Comparison of ENCODE assay signal across 1 cellular context in the genomic region with DNA sequence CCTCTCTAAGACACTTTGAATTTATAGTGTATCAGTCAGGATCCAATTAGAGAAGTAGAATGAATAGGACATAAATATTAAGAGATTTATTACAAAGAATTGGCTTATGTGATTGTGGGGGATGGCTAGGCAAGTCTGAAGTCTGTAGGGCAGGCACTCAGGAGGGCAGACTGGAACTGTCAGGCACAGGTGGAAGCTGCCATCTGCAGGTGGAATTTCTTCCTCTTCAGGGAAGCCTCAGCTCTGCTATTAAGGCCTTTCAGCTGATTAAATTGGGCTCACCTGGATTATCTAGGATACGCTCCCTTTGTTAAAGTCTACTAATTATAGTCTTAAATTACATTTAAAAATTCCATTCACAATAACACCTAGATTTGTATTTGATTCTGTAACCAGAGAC.
TF ChIP-seq lines count a peak whose summit lies in the region.

No MANE protein-coding gene starts in this region.

TF ChIP-seq in K562, 482 proteins besides CTCF, POLR2A, EP300 and RAD21 (continued from another document):
- TF ChIP-seq, protein P1, sequence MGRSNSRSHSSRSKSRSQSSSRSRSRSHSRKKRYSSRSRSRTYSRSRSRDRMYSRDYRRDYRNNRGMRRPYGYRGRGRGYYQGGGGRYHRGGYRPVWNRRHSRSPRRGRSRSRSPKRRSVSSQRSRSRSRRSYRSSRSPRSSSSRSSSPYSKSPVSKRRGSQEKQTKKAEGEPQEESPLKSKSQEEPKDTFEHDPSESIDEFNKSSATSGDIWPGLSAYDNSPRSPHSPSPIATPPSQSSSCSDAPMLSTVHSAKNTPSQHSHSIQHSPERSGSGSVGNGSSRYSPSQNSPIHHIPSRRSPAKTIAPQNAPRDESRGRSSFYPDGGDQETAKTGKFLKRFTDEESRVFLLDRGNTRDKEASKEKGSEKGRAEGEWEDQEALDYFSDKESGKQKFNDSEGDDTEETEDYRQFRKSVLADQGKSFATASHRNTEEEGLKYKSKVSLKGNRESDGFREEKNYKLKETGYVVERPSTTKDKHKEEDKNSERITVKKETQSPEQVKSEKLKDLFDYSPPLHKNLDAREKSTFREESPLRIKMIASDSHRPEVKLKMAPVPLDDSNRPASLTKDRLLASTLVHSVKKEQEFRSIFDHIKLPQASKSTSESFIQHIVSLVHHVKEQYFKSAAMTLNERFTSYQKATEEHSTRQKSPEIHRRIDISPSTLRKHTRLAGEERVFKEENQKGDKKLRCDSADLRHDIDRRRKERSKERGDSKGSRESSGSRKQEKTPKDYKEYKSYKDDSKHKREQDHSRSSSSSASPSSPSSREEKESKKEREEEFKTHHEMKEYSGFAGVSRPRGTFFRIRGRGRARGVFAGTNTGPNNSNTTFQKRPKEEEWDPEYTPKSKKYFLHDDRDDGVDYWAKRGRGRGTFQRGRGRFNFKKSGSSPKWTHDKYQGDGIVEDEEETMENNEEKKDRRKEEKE (IDR thresholded peaks at IDR 0.05; ENCODE audit: borderline replicate concordance in 1 of 2, control insufficient read depth in 1 of 2, low read depth in 2 of 2, low read length in 1 of 2): no peak
- TF ChIP-seq, protein P2, sequence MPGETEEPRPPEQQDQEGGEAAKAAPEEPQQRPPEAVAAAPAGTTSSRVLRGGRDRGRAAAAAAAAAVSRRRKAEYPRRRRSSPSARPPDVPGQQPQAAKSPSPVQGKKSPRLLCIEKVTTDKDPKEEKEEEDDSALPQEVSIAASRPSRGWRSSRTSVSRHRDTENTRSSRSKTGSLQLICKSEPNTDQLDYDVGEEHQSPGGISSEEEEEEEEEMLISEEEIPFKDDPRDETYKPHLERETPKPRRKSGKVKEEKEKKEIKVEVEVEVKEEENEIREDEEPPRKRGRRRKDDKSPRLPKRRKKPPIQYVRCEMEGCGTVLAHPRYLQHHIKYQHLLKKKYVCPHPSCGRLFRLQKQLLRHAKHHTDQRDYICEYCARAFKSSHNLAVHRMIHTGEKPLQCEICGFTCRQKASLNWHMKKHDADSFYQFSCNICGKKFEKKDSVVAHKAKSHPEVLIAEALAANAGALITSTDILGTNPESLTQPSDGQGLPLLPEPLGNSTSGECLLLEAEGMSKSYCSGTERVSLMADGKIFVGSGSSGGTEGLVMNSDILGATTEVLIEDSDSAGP (CRISPR knock-in tag; IDR thresholded peaks at IDR 0.05): no peak
